ENCODE assay signal across 25 cellular contexts in the genomic region with DNA sequence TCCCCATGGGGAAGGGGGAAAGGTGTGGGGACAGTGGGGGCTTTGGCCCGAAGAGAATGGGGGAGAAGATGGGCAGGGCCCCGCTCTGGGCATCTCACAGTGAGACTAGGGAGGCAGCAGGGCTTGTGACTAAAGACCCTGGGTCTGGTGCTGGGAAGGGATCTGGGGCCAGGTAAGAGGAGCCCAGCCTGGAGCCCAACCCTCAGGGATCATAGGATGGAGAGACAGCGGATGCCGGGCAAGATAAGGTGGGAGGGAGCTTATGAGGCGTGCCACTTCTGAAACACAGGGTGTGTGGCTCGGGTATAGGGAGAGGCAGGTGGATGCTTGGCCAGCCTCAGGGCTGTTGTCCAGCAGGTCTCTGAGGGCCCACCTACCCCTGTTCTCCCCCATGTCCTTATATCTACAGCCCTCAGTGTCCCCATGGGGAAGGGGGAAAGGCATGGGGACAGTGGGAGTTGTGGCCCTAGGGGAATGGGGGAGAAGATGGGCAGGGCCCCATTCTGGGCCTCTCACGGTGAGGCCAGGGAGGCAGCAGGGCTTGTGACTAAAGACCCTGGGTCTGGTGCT. TPM values are rescaled to one million over a fixed set of nuclear protein-coding genes. Genes with fewer than 3 reads are reported as not detected.
A peak's percentile ranks its signal among the peaks of the same experiment; 100 is the strongest.
DNase-seq lines count a peak whose midpoint lies in the region; ATAC-seq and TF ChIP-seq lines count a peak whose summit lies in the region.
"Had no signal": no experiment of that assay in that cellular context is flagged by ENCODE, and none has a peak within 500 bp of the region (broad histone marks: within the 10 kb centered on the region; RNA-seq: fewer than 3 reads in every experiment).

No MANE protein-coding gene starts in this region.

- no peaks in the 10 kb centered on the region for H3K4me1 ChIP-seq in lung (ENCODE audit: control insufficient read depth in 2 of 2, insufficient read depth in 2 of 2, low read length in 2 of 2)
- H3K4me1 ChIP-seq: SJCRH30 had no signal

- H3K9me3 ChIP-seq in lung (ENCODE audit: control insufficient read depth in 2 of 2, insufficient read depth in 1 of 2, low read length in 1 of 2), result peaks cover 0 to 2% of the 10 kb centered on the region in 2 donors
- H3K9me3 ChIP-seq: SJCRH30 had no signal

- DNase-seq in activated CD8-positive, alpha-beta memory T cell treated with anti-CD3 and anti-CD28 coated beads for 24 hours, result peak; percentile 17
- DNase-seq in activated CD8-positive, alpha-beta memory T cell treated with anti-CD3 and anti-CD28 coated beads, Interleukin-2, amount 50 U/mL, for 4 hours, result no peak
- DNase-seq in coronary artery (ENCODE audit: low spot score) (peak; percentile 46), lung (ENCODE audit: low spot score) (peak; percentile 9), iPS-NIHi7 (ENCODE audit: extremely low spot score) (no peak), NCI-H774 (lab: John Stamatoyannopoulos, UW) (no peak)
- DNase-seq in stimulated activated effector memory CD8-positive, alpha-beta T cell treated with anti-CD3 and anti-CD28 coated beads, Interleukin-12 subunit alpha, Interleukin-12 subunit beta, amount 100 ng/mL, for 72 hours (ENCODE audit: low spot score in 2 of 2), result peak in 1 of 2 donors; percentile 23
- DNase-seq: GM23248, H7, Kasumi-1, MV-4-11, NCI-H1105, NCI-H1436 treated with DMSO at 0.1 percent for 48 hours, NCI-H187 treated with DMSO at 0.1 percent for 48 hours, NCI-H2107, NCI-H446, NCI-H524 treated with DMSO at 0.1 percent for 48 hours, PC-9, SJCRH30 had no signal

- no peak overlapping the region for H3K4me3 Mint-ChIP-seq in stimulated activated effector memory CD8-positive, alpha-beta T cell treated with anti-CD3 and anti-CD28 coated beads, Interleukin-12 subunit alpha, Interleukin-12 subunit beta, amount 100 ng/mL, for 72 hours

- H3K36me3 Mint-ChIP-seq in stimulated activated effector memory CD8-positive, alpha-beta T cell treated with anti-CD3 and anti-CD28 coated beads, Interleukin-12 subunit alpha, Interleukin-12 subunit beta, amount 100 ng/mL, for 72 hours, result no peaks in the 10 kb centered on the region

- no peaks in the 10 kb centered on the region for H3K36me3 ChIP-seq in lung (ENCODE audit: control insufficient read depth in 2 of 2, insufficient read depth in 2 of 2, low read length in 2 of 2)
- H3K36me3 ChIP-seq: SJCRH30 had no signal

- H3K27ac ChIP-seq in coronary artery, result no peak overlapping the region
- H3K27ac ChIP-seq in lung (ENCODE audit: low read depth in 1 of 2, low read length in 1 of 2), result no peak overlapping the region
- H3K27ac ChIP-seq: GM23248, PC-9, SJCRH30 had no signal

- WGBS in lung, 2 donors, result 89 to 90% methylated on average over 7 of the region's 7 CpGs

- H3K9me3 Mint-ChIP-seq in stimulated activated effector memory CD8-positive, alpha-beta T cell treated with anti-CD3 and anti-CD28 coated beads, Interleukin-12 subunit alpha, Interleukin-12 subunit beta, amount 100 ng/mL, for 72 hours, result no peaks in the 10 kb centered on the region

- no peaks in the 10 kb centered on the region for H3K4me1 Mint-ChIP-seq in stimulated activated effector memory CD8-positive, alpha-beta T cell treated with anti-CD3 and anti-CD28 coated beads, Interleukin-12 subunit alpha, Interleukin-12 subunit beta, amount 100 ng/mL, for 72 hours

- H3K27me3 ChIP-seq in lung (ENCODE audit: control insufficient read depth, insufficient read depth), result no peaks in the 10 kb centered on the region
- H3K27me3 ChIP-seq: SJCRH30 had no signal

- H3K4me3 ChIP-seq in coronary artery, result no peak overlapping the region
- H3K4me3 ChIP-seq in lung, result no peak overlapping the region
- H3K4me3 ChIP-seq: GM23248, K562, PC-9, SJCRH30 had no signal

- TF ChIP-seq CTCF in coronary artery (IDR thresholded peaks at IDR 0.05) (no peak), lung (IDR thresholded peaks at IDR 0.05; ENCODE audit: control extremely low read depth, extremely low read depth) (no peak)

- peak overlapping the region; percentile 45 for H3K27ac Mint-ChIP-seq in stimulated activated effector memory CD8-positive, alpha-beta T cell treated with anti-CD3 and anti-CD28 coated beads, Interleukin-12 subunit alpha, Interleukin-12 subunit beta, amount 100 ng/mL, for 72 hours

- no peak for ATAC-seq in lung (ENCODE audit: insufficient read depth, low FRiP score)
- no peak for ATAC-seq in stimulated activated effector memory CD8-positive, alpha-beta T cell treated with anti-CD3 and anti-CD28 coated beads, Interleukin-12 subunit alpha, Interleukin-12 subunit beta, amount 100 ng/mL, for 72 hours
- no peak for ATAC-seq in HG02973 (IDR thresholded peaks at IDR 0.05; ENCODE audit: unreplicated experiment)
- ATAC-seq: K562, Right ventricle myocardium inferior had no signal

RNA-seq across cellular contexts. Expression of a gene that starts 15.4 kb away (rescaled TPM):
- under 1 TPM; 0.31 to 0.46 TPM for total RNA-seq in lung
- under 1 TPM; 0.05 to 0.10 TPM for polyA plus RNA-seq in lung
- total RNA-seq: A172, GM23248, RPMI7951, SJCRH30 had no signal
- polyA plus RNA-seq: BJ had no signal

RNA-seq across cellular contexts. Expression of a gene that starts 19.6 kb away (rescaled TPM):
- total RNA-seq in lung, result 10 to 100 TPM in 1 of 2 donors, 1 to 10 TPM in 1; 9.6 to 14.1 TPM
- polyA plus RNA-seq in lung, result 1 to 10 TPM; 6.8 to 9.4 TPM
- total RNA-seq: A172 had no signal

RNA-seq across cellular contexts. Expression of a gene that starts 53.0 kb away (rescaled TPM):
- total RNA-seq in lung, result 1 to 10 TPM; 4.8 to 7.3 TPM
- polyA plus RNA-seq in lung, result 1 to 10 TPM; 2.3 to 2.6 TPM
- polyA plus RNA-seq: K562 had no signal

Comparison
In these comparisons a context has a peak if more than half of its experiments do, and no peak if none do; other contexts are left out.
1. DNase-seq: peak in activated CD8-positive, alpha-beta memory T cell treated with anti-CD3 and anti-CD28 coated beads for 24 hours (single experiment), coronary artery (single experiment) and lung (single experiment); none in activated CD8-positive, alpha-beta memory T cell treated with anti-CD3 and anti-CD28 coated beads, Interleukin-2, amount 50 U/mL, for 4 hours (single experiment), iPS-NIHi7 (single experiment) and NCI-H774 (single experiment).